Comparison of ENCODE assay signal across 8 cellular contexts in genomic region chr13:77330009-77330471, GRCh38. TPM values are rescaled to one million over a fixed set of nuclear protein-coding genes. Genes with fewer than 3 reads are reported as not detected.
DNase-seq lines count a peak whose midpoint lies in the region; ATAC-seq and TF ChIP-seq lines count a peak whose summit lies in the region.

No MANE protein-coding gene starts in this region.

- peaks cover 5% of the 10 kb centered on the region for H4K20me1 ChIP-seq in hepatocyte (ENCODE audit: insufficient read depth, poor library complexity, severe bottlenecking)

- H3K27ac ChIP-seq in AG04450 (ENCODE audit: low read depth, low read length) (no peak overlapping the region), HEK293 (ENCODE audit: extremely low read depth, low read depth, low read length) (peak overlapping the region; percentile 59; the same call in 1 of the 2 replicates), hepatocyte (peak overlapping the region; percentile 77)

- H3K4me3 Mint-ChIP-seq in activated CD8-positive, alpha-beta T cell treated with anti-CD3 and anti-CD28 coated beads for 36 hours = peak overlapping the region; percentile 81
- H3K4me3 Mint-ChIP-seq in stimulated activated memory B cell treated with anti-CD40 and anti-IgM and Interleukin-4, amounts not matched to agents 10 μg/mL and 1 μg/mL and 100 μg/mL, for 72 hours = peak overlapping the region; percentile 99

- POLR2A ChIA-PET in AG04450 (lab: Yijun Ruan, JAX) (no interaction called here), HEK293 (lab: Yijun Ruan, JAX) (interaction anchor here (0.6 kb wide), 1 partner anchor 446 kb away, joined by 6 read pairs; no protein-coding TSS in a partner anchor)
- POLR2A ChIA-PET in activated CD8-positive, alpha-beta T cell treated with anti-CD3 and anti-CD28 coated beads for 36 hours (lab: Charles Lee) = interaction anchor here (0.6 to 2.8 kb wide), 10 partner anchors 9 to 304 kb away, joined by 3 to 43 read pairs (median 5); partner anchors contain the start of gene FBXL3

- H3K27ac Mint-ChIP-seq in activated CD8-positive, alpha-beta T cell treated with anti-CD3 and anti-CD28 coated beads for 36 hours = peak overlapping the region; percentile 95
- peak overlapping the region; percentile 97 for H3K27ac Mint-ChIP-seq in stimulated activated memory B cell treated with anti-CD40 and anti-IgM and Interleukin-4, amounts not matched to agents 10 μg/mL and 1 μg/mL and 100 μg/mL, for 72 hours

- H3K36me3 ChIP-seq in HEK293 (ENCODE audit: control insufficient read depth in 2 of 2, insufficient read depth in 1 of 2, low read length in 2 of 2) (no peaks in the 10 kb centered on the region), hepatocyte (replicated peaks; ENCODE audit: insufficient read depth, low read depth) (no peaks in the 10 kb centered on the region)

- H3K4me1 Mint-ChIP-seq in activated CD8-positive, alpha-beta T cell treated with anti-CD3 and anti-CD28 coated beads for 36 hours (ENCODE audit: low read depth) = peaks cover 23% of the 10 kb centered on the region
- peaks cover 31% of the 10 kb centered on the region for H3K4me1 Mint-ChIP-seq in stimulated activated memory B cell treated with anti-CD40 and anti-IgM and Interleukin-4, amounts not matched to agents 10 μg/mL and 1 μg/mL and 100 μg/mL, for 72 hours

- no peaks in the 10 kb centered on the region for H3K9me2 ChIP-seq in hepatocyte (replicated peaks; ENCODE audit: insufficient read depth)

- TF ChIP-seq CTCF in AG04450 (IDR thresholded peaks at IDR 0.05; ENCODE audit: low read depth, low read length) (no peak), HEK293 (tag by site-specific recombination; IDR thresholded peaks at IDR 0.05) (no peak), hepatocyte (IDR thresholded peaks at IDR 0.05; ENCODE audit: poor library complexity) (no peak)
- TF ChIP-seq CTCF in activated CD8-positive, alpha-beta T cell treated with anti-CD3 and anti-CD28 coated beads for 36 hours (IDR thresholded peaks at IDR 0.05) = no peak

- peaks cover 14% of the 10 kb centered on the region for H3K79me2 ChIP-seq in hepatocyte

- WGBS in hepatocyte (ENCODE audit: low lambda C conversion rate, missing lambda C conversion rate) = 1% methylated on average over 10 of the region's 10 CpGs

- no peak for DNase-seq in AG04450 (ENCODE audit: low read depth, low spot score)
- no peak for DNase-seq in activated CD8-positive, alpha-beta T cell treated with anti-CD3 and anti-CD28 coated beads for 36 hours
- no peak for DNase-seq in hepatocyte (ENCODE audit: low spot score)
- no peak for DNase-seq in GM19240 (ENCODE audit: insufficient read length, low spot score)

- H2AFZ ChIP-seq in hepatocyte = peak overlapping the region; percentile 97

- H3K9me3 ChIP-seq in AG04450 (ENCODE audit: control insufficient read depth, insufficient read depth, low read length) (no peaks in the 10 kb centered on the region), HEK293 (ENCODE audit: control insufficient read depth, insufficient read depth, low read depth, low read length) (no peaks in the 10 kb centered on the region), hepatocyte (ENCODE audit: low read depth) (no peaks in the 10 kb centered on the region)

- peak overlapping the region; percentile 84 for H3K4me2 ChIP-seq in hepatocyte

- H3K9me3 Mint-ChIP-seq in activated CD8-positive, alpha-beta T cell treated with anti-CD3 and anti-CD28 coated beads for 36 hours = no peaks in the 10 kb centered on the region
- no peaks in the 10 kb centered on the region for H3K9me3 Mint-ChIP-seq in stimulated activated memory B cell treated with anti-CD40 and anti-IgM and Interleukin-4, amounts not matched to agents 10 μg/mL and 1 μg/mL and 100 μg/mL, for 72 hours

- CTCF ChIA-PET in AG04450 (lab: Charles Lee) = interaction anchor here (0.6 to 2.0 kb wide), 3 partner anchors 14 to 340 kb away, joined by 3 to 14 read pairs (median 4); no protein-coding TSS in a partner anchor
- CTCF ChIA-PET in HEK293 (lab: Yijun Ruan, JAX) = interaction anchor here (0.6 to 1.0 kb wide), 3 partner anchors 149 to 371 kb away, joined by 3 to 6 read pairs (median 5); no protein-coding TSS in a partner anchor
- CTCF ChIA-PET in activated CD8-positive, alpha-beta T cell treated with anti-CD3 and anti-CD28 coated beads for 36 hours (lab: Charles Lee) = interaction anchor here (1.1 to 8.5 kb wide), 3 partner anchors 13 to 367 kb away, joined by 3 to 85 read pairs (median 5); no protein-coding TSS in a partner anchor

- H3K36me3 Mint-ChIP-seq in activated CD8-positive, alpha-beta T cell treated with anti-CD3 and anti-CD28 coated beads for 36 hours (ENCODE audit: low read depth) = peaks cover 10% of the 10 kb centered on the region
- no peaks in the 10 kb centered on the region for H3K36me3 Mint-ChIP-seq in stimulated activated memory B cell treated with anti-CD40 and anti-IgM and Interleukin-4, amounts not matched to agents 10 μg/mL and 1 μg/mL and 100 μg/mL, for 72 hours

- H3K27me3 Mint-ChIP-seq in activated CD8-positive, alpha-beta T cell treated with anti-CD3 and anti-CD28 coated beads for 36 hours = peaks cover 1% of the 10 kb centered on the region
- H3K27me3 Mint-ChIP-seq in stimulated activated memory B cell treated with anti-CD40 and anti-IgM and Interleukin-4, amounts not matched to agents 10 μg/mL and 1 μg/mL and 100 μg/mL, for 72 hours = no peaks in the 10 kb centered on the region

- H3K27me3 ChIP-seq in AG04450 (ENCODE audit: control insufficient read depth, insufficient read depth, low read length) (no peaks in the 10 kb centered on the region), hepatocyte (peaks cover 12% of the 10 kb centered on the region)

- no peaks in the 10 kb centered on the region for H3K4me1 ChIP-seq in HEK293 (ENCODE audit: control insufficient read depth, insufficient read depth, low read length)
- peaks cover 3% of the 10 kb centered on the region for H3K4me1 ChIP-seq in hepatocyte (ENCODE audit: insufficient read depth)

- ATAC-seq in activated CD8-positive, alpha-beta T cell treated with anti-CD3 and anti-CD28 coated beads for 36 hours = no peak
- ATAC-seq in stimulated activated memory B cell treated with anti-CD40 and anti-IgM and Interleukin-4, amounts not matched to agents 10 μg/mL and 1 μg/mL and 100 μg/mL, for 72 hours = no peak
- ATAC-seq in GM21529 (IDR thresholded peaks at IDR 0.05; ENCODE audit: unreplicated experiment) (no peak), GM18870 (IDR thresholded peaks at IDR 0.05; ENCODE audit: unreplicated experiment) (no peak)

- H3K4me3 ChIP-seq in AG04450 (ENCODE audit: low read depth, low read length) = peak overlapping the region; percentile 87
- peak overlapping the region; percentile 79 for H3K4me3 ChIP-seq in HEK293 (ENCODE audit: low read depth, low read length)
- peak overlapping the region; percentile 88 for H3K4me3 ChIP-seq in hepatocyte

- intact Hi-C loops in activated CD8-positive, alpha-beta T cell treated with anti-CD3 and anti-CD28 coated beads for 36 hours (cut with micrococcal nuclease) = no loop called here

TF ChIP-seq in HEK293, 187 proteins besides CTCF, POLR2A, EP300 and RAD21 (continues in another document):
- TF ChIP-seq ELK4 (IDR thresholded peaks at IDR 0.05; ENCODE audit: borderline replicate concordance, low read depth, low read length) (no peak), ZNF654 (tag by site-specific recombination; IDR thresholded peaks at IDR 0.05; ENCODE audit: low read depth) (no peak), WT1 (tag by site-specific recombination; IDR thresholded peaks at IDR 0.05) (no peak), ZNF843 (tag by site-specific recombination; IDR thresholded peaks at IDR 0.05) (no peak), ZNF394 (tag by site-specific recombination; IDR thresholded peaks at IDR 0.05; ENCODE audit: borderline replicate concordance) (no peak), ZNF561 (tag by site-specific recombination; IDR thresholded peaks at IDR 0.05; ENCODE audit: borderline replicate concordance) (0 out of 2 replicates have a peak, but pooled peaks have one; percentile 19), ZBTB20 (tag by site-specific recombination; IDR thresholded peaks at IDR 0.05) (peak; percentile 41; the same call in 1 of the 2 replicates), ZSCAN4 (tag by site-specific recombination; IDR thresholded peaks at IDR 0.05) (peak; percentile 7; the same call in 1 of the 2 replicates), ZBTB17 (tag by site-specific recombination; IDR thresholded peaks at IDR 0.05) (peak; percentile 96), ZNF335 (tag by site-specific recombination; conservative IDR thresholded peaks at IDR 0.05) (no peak)

RNA-seq across cellular contexts. Expression of gene MYCBP2, which starts 3.1 kb away (rescaled TPM):
- 49.4 and 51.2 TPM in 2 replicates for polyA plus RNA-seq in AG04450 (2011; rRNA removed)
- 110 and 128 TPM in 2 replicates for polyA minus RNA-seq in AG04450 (2011; rRNA and poly(A)+ RNA removed)
- 100 to 1,000 TPM in 1 of 2 experiments, 10 to 100 TPM in 1; 97.5 to 101 TPM for total RNA-seq in activated CD8-positive, alpha-beta T cell treated with anti-CD3 and anti-CD28 coated beads for 36 hours
- 61.2 and 63.3 TPM in 2 replicates for total RNA-seq in hepatocyte
- 23.3 and 29.2 TPM in 2 replicates for polyA plus RNA-seq in hepatocyte
